34 cellular contexts compared by ENCODE assay signal in genomic region chr2:118838741-118839455, GRCh38. TPM values are rescaled to one million over a fixed set of nuclear protein-coding genes. Genes with fewer than 3 reads are reported as not detected.
"Had no signal": no experiment of that assay in that cellular context is flagged by ENCODE, and none has a peak within 500 bp of the region (broad histone marks: within the 10 kb centered on the region; RNA-seq: fewer than 3 reads in every experiment).

No MANE protein-coding gene starts in this region.

- H3K9me3 Mint-ChIP-seq: activated B cell treated with CpG ODN at 0.5 μM for 24 hours; activated CD4-positive, alpha-beta memory T cell treated with anti-CD3 and anti-CD28 coated beads for 36 hours; activated naive CD4-positive, alpha-beta T cell treated with anti-CD3 and anti-CD28 coated beads for 36 hours; activated naive CD4-positive, alpha-beta T cell treated with anti-CD3 and anti-CD28 coated beads, Interleukin-2, amount 50 U/mL, for 72 hours; activated T-cell treated with anti-CD3 and anti-CD28 coated beads, Interleukin-2, amount 50 U/mL, for 4 hours; activated T-helper 1 cell treated with anti-CD3 and anti-CD28 coated beads, Interleukin-12 subunit alpha, Interleukin-12 subunit beta, Interleukin-2, Interleukin-4 antibody, amounts not matched to agents 30 ng/mL and 10 ng/mL and 1 ng/mL, durations not matched to agents 14 hours and 24 hours and 36 hours had no signal

- ATAC-seq: activated naive CD4-positive, alpha-beta T cell treated with anti-CD3 and anti-CD28 coated beads, Interleukin-2, amount 50 U/mL, for 72 hours; activated T-cell treated with anti-CD3 and anti-CD28 coated beads, Interleukin-2, amount 50 U/mL, for 4 hours; PC-3; SK-N-SH treated with all-trans-retinoic acid at 6 μM for 48 hours had no signal

- H3K4me2 ChIP-seq: KMS-11 had no signal

- H3K4me3 Mint-ChIP-seq: activated B cell treated with CpG ODN at 0.5 μM for 24 hours; activated CD4-positive, alpha-beta memory T cell treated with anti-CD3 and anti-CD28 coated beads for 36 hours; activated naive CD4-positive, alpha-beta T cell treated with anti-CD3 and anti-CD28 coated beads for 36 hours; activated T-cell treated with anti-CD3 and anti-CD28 coated beads, Interleukin-2, amount 50 U/mL, for 4 hours; activated T-helper 1 cell treated with anti-CD3 and anti-CD28 coated beads, Interleukin-12 subunit alpha, Interleukin-12 subunit beta, Interleukin-2, Interleukin-4 antibody, amounts not matched to agents 30 ng/mL and 10 ng/mL and 1 ng/mL, durations not matched to agents 14 hours and 24 hours and 36 hours; brain had no signal

- H3K36me3 Mint-ChIP-seq: activated CD4-positive, alpha-beta memory T cell treated with anti-CD3 and anti-CD28 coated beads for 36 hours; brain had no signal

- H3K27ac Mint-ChIP-seq: activated B cell treated with CpG ODN at 0.5 μM for 24 hours; activated CD4-positive, alpha-beta memory T cell treated with anti-CD3 and anti-CD28 coated beads for 36 hours; activated naive CD4-positive, alpha-beta T cell treated with anti-CD3 and anti-CD28 coated beads for 36 hours; activated naive CD4-positive, alpha-beta T cell treated with anti-CD3 and anti-CD28 coated beads, Interleukin-2, amount 50 U/mL, for 72 hours; activated T-helper 1 cell treated with anti-CD3 and anti-CD28 coated beads, Interleukin-12 subunit alpha, Interleukin-12 subunit beta, Interleukin-2, Interleukin-4 antibody, amounts not matched to agents 30 ng/mL and 10 ng/mL and 1 ng/mL, durations not matched to agents 14 hours and 24 hours and 36 hours; brain had no signal

- H3K4me3 ChIP-seq: Peyer's patch had no signal

- H3K36me3 ChIP-seq: Peyer's patch had no signal

- H3K27ac ChIP-seq: KMS-11, Peyer's patch, VCaP had no signal

- H3K9ac ChIP-seq: KMS-11 had no signal

- DNase-seq: activated B cell treated with CpG ODN at 0.5 μM for 24 hours; activated CD4-positive, alpha-beta memory T cell treated with anti-CD3 and anti-CD28 coated beads for 36 hours; activated CD4-positive, alpha-beta T cell treated with anti-CD3 and anti-CD28 coated beads for 4 hours; activated CD4-positive, alpha-beta T cell treated with anti-CD3 and anti-CD28 coated beads, Interleukin-2, amount 50 U/mL, for 1 hour; activated CD4-positive, CD25-positive, alpha-beta regulatory T cell treated with anti-CD3 and anti-CD28 coated beads, Interleukin-2, amount 50 U/mL, for 72 hours; activated CD8-positive, alpha-beta memory T cell treated with anti-CD3 and anti-CD28 coated beads, Interleukin-2, amount 50 U/mL, for 4 hours; activated gamma-delta T cell treated with Interleukin-2 at 50 U/mL for 16 hours; activated naive CD4-positive, alpha-beta T cell treated with anti-CD3 and anti-CD28 coated beads for 36 hours; activated T-cell treated with anti-CD3 and anti-CD28 coated beads for 4 hours; activated T-cell treated with anti-CD3 and anti-CD28 coated beads, Interleukin-2, amount 50 U/mL, for 4 hours; anterior cingulate cortex; caudate nucleus; NCI-H1105; NCI-H1417 treated with DMSO at 0.1 percent for 48 hours; NCI-H1930; NCI-H2081 treated with DMSO at 0.1 percent for 48 hours; NCI-H510A; NCI-H526; NCI-H748 treated with DMSO at 0.1 percent for 48 hours; NK-92 treated with Interleukin-12 subunit alpha and Interleukin-12 subunit beta, amount 100 ng/mL, for 24 hours; PC-3; Peyer's patch; RPMI8226; SIG-M5; T-helper 1 cell; T-helper 2 cell; T-helper 9 cell had no signal

- H3K9me3 ChIP-seq: Peyer's patch had no signal

RNA-seq across cellular contexts. Expression of gene EN1, which starts 8.6 kb away (rescaled TPM):
- total RNA-seq: activated B cell treated with CpG ODN at 0.5 μM for 24 hours; activated CD4-positive, alpha-beta memory T cell treated with anti-CD3 and anti-CD28 coated beads for 36 hours; activated naive CD4-positive, alpha-beta T cell treated with anti-CD3 and anti-CD28 coated beads for 36 hours; activated naive CD4-positive, alpha-beta T cell treated with anti-CD3 and anti-CD28 coated beads, Interleukin-2, amount 50 U/mL, for 72 hours; activated T-cell treated with anti-CD3 and anti-CD28 coated beads, Interleukin-2, amount 50 U/mL, for 4 hours; activated T-helper 1 cell treated with anti-CD3 and anti-CD28 coated beads, Interleukin-12 subunit alpha, Interleukin-12 subunit beta, Interleukin-2, Interleukin-4 antibody, amounts not matched to agents 30 ng/mL and 10 ng/mL and 1 ng/mL, durations not matched to agents 14 hours and 24 hours and 36 hours; bronchial epithelial cell; Peyer's patch had no signal
